25 cellular contexts compared by ENCODE assay signal in genomic region chr17:47607481-47607880, GRCh38. TPM values are rescaled to one million over a fixed set of nuclear protein-coding genes. Genes with fewer than 3 reads are reported as not detected.
DNase-seq lines count a peak whose midpoint lies in the region; ATAC-seq, FAIRE-seq and TF ChIP-seq lines count a peak whose summit lies in the region.
"Had no signal": no experiment of that assay in that cellular context is flagged by ENCODE, and none has a peak within 500 bp of the region (broad histone marks: within the 10 kb centered on the region; RNA-seq: fewer than 3 reads in every experiment).

No MANE protein-coding gene starts in this region.

- H4K5ac ChIP-seq in IMR-90 (ENCODE audit: low read depth, low read length) = peak overlapping the region; percentile 29; the same call in 1 of the 2 replicates

- in situ Hi-C loops in IMR-90 (cut with MboI; ENCODE audit: low sequenced_read_pairs) (loop anchor here (25.0 kb wide), 1 partner anchor 445 kb away; no protein-coding TSS in a partner anchor), K562 (cut with MboI) (loop anchor here (25.0 kb wide), 1 partner anchor 620 kb away; the partner anchor contains the start of gene RPRML)

- H4K91ac ChIP-seq in IMR-90 (ENCODE audit: insufficient read depth, low read depth, low read length) = no peak overlapping the region

- BruUV-seq in IMR-90 (replicated peaks; lab: Mats Ljungman, UMichigan) (no TSS peak), K562 (replicated peaks; lab: Mats Ljungman, UMichigan) (no TSS peak)

- peaks cover 20 to 37% of the 10 kb centered on the region in 2 experiments for H3K79me1 ChIP-seq in IMR-90 (ENCODE audit: low read depth in 1 of 2, low read length in 2 of 2)

- TF ChIP-seq POLR2A in IMR-90 (IDR thresholded peaks at IDR 0.05; ENCODE audit: low read depth, low read length) = no peak
- no peak for TF ChIP-seq POLR2A in K562 (conservative IDR thresholded peaks at IDR 0.05)

- H3K56ac ChIP-seq in IMR-90 (ENCODE audit: extremely low read depth, insufficient read depth, low read length) = no peak overlapping the region

- H2AK9ac ChIP-seq in IMR-90 (replicated peaks; ENCODE audit: low read depth, low read length, poor library complexity) = no peak overlapping the region

- no peak overlapping the region for H3K14ac ChIP-seq in IMR-90 (replicated peaks; ENCODE audit: low read depth, low read length)

- H3K36me3 ChIP-seq in IMR-90 (ENCODE audit: control insufficient read depth, insufficient read depth, low read length) = peaks cover 21% of the 10 kb centered on the region
- peaks cover 64% of the 10 kb centered on the region for H3K36me3 ChIP-seq in K562 (ENCODE audit: control insufficient read depth, insufficient read depth, low read length)

- no peaks in the 10 kb centered on the region for H3K4me1 Mint-ChIP-seq in activated naive CD8-positive, alpha-beta T cell (ENCODE audit: low read depth)
- H3K4me1 Mint-ChIP-seq in activated naive CD8-positive, alpha-beta T cell treated with anti-CD3 and anti-CD28 coated beads for 36 hours = no peaks in the 10 kb centered on the region
- peaks cover 22% of the 10 kb centered on the region for H3K4me1 Mint-ChIP-seq in type B pancreatic cell (ENCODE audit: unreplicated experiment)
- H3K4me1 Mint-ChIP-seq: T-cell had no signal

- H4K8ac ChIP-seq in IMR-90 (ENCODE audit: low read depth in 2 of 2, low read length in 2 of 2) = no peak overlapping the region

- H3K27me3 ChIP-seq in IMR-90 (ENCODE audit: control insufficient read depth, insufficient read depth, low read length) = no peaks in the 10 kb centered on the region
- H3K27me3 ChIP-seq in K562 (ENCODE audit: control insufficient read depth in 2 of 2, insufficient read depth in 2 of 2, low read length in 2 of 2) = no peaks in the 10 kb centered on the region
- H3K27me3 ChIP-seq: esophagus squamous epithelium, testis had no signal

- ATAC-seq in IMR-90 (ENCODE audit: low read depth) = no peak
- ATAC-seq in K562 = no peak
- no peak for ATAC-seq in GM21619 (IDR thresholded peaks at IDR 0.05; ENCODE audit: unreplicated experiment)
- ATAC-seq in GM19467 (IDR thresholded peaks at IDR 0.05; ENCODE audit: unreplicated experiment) = no peak
- ATAC-seq: left cardiac atrium, sciatic nerve, T-cell had no signal

- TF ChIP-seq RAD21 in IMR-90 (IDR thresholded peaks at IDR 0.05; ENCODE audit: low read length) = no peak
- no peak for TF ChIP-seq RAD21 in K562 (CRISPR knock-in tag; conservative IDR thresholded peaks at IDR 0.05 in 1 of 2, IDR thresholded peaks at IDR 0.05 in 1 of 2)

- H3K27ac Mint-ChIP-seq in activated naive CD8-positive, alpha-beta T cell = peak overlapping the region; percentile 72
- no peak overlapping the region for H3K27ac Mint-ChIP-seq in activated naive CD8-positive, alpha-beta T cell treated with anti-CD3 and anti-CD28 coated beads for 36 hours
- H3K27ac Mint-ChIP-seq in type B pancreatic cell = peak overlapping the region; percentile 63
- H3K27ac Mint-ChIP-seq: progenitor cell of endocrine pancreas had no signal

- H3K36me3 Mint-ChIP-seq in activated naive CD8-positive, alpha-beta T cell = peaks cover 9% of the 10 kb centered on the region
- H3K36me3 Mint-ChIP-seq in activated naive CD8-positive, alpha-beta T cell treated with anti-CD3 and anti-CD28 coated beads for 36 hours = peaks cover 14% of the 10 kb centered on the region
- peaks cover 39% of the 10 kb centered on the region for H3K36me3 Mint-ChIP-seq in type B pancreatic cell

- no peak overlapping the region; the same call in 1 of the 2 replicates for H2BK20ac ChIP-seq in IMR-90 (ENCODE audit: low read depth, low read length)

- H3K4me3 ChIP-seq in IMR-90 (ENCODE audit: insufficient read depth, low read depth, low read length) (no peak overlapping the region), K562 (no peak overlapping the region)
- H3K4me3 ChIP-seq: esophagus squamous epithelium, testis had no signal

- TF ChIP-seq CTCF in IMR-90 (conservative IDR thresholded peaks at IDR 0.05; ENCODE audit: low read depth, low read length) = no peak
- no peak for TF ChIP-seq CTCF in K562 (IDR thresholded peaks at IDR 0.05 in 2 of 3, conservative IDR thresholded peaks at IDR 0.05 in 1 of 3; ENCODE audit: insufficient read depth in 2 of 3, low read depth in 1 of 3, low read length in 3 of 3)
- TF ChIP-seq CTCF in type B pancreatic cell (conservative IDR thresholded peaks at IDR 0.05) = no peak

- no peak overlapping the region for H3K23ac ChIP-seq in IMR-90 (ENCODE audit: low read depth, low read length)

- H2BK120ac ChIP-seq in IMR-90 (ENCODE audit: low read depth, low read length) = no peak overlapping the region

- dilution Hi-C loops in IMR-90 (cut with HindIII; ENCODE audit: low sequenced_read_pairs, unreplicated experiment) = no loop called here

- DNase-seq in activated naive CD8-positive, alpha-beta T cell treated with anti-CD3 and anti-CD28 coated beads for 36 hours = no peak
- DNase-seq in IMR-90 (no peak), K562 (ENCODE audit: extremely low read depth in 1 of 4, low spot score in 3 of 4) (no peak), type B pancreatic cell (ENCODE audit: extremely low spot score, unreplicated experiment) (no peak)
- DNase-seq: activated CD4-positive, CD25-positive, alpha-beta regulatory T cell treated with anti-CD3 and anti-CD28 coated beads, Interleukin-2, amount 50 U/mL, for 72 hours; DMS 273 treated with DMSO at 0.1 percent for 48 hours; EL; esophagus squamous epithelium; foreskin melanocyte; left cardiac atrium; NCI-H1417 treated with DMSO at 0.1 percent for 48 hours; NCI-H774; stimulated activated CD4-positive, alpha-beta T cell treated with anti-CD3 and anti-CD28 coated beads, Interleukin-12 subunit alpha, Interleukin-12 subunit beta, amount 100 ng/mL, for 4 hours; stimulated activated CD4-positive, alpha-beta T cell treated with anti-CD3 and anti-CD28 coated beads, Interleukin-4, amount 100 ng/mL, for 1 hour; T-cell; testis had no signal

- POLR2A ChIA-PET in IMR-90 (lab: Charles Lee; ENCODE audit: unreplicated experiment) (no interaction called here), K562 (lab: Yijun Ruan, JAX) (interaction anchor here (1.3 kb wide), 1 partner anchor 10 kb away, joined by 5 read pairs; no protein-coding TSS in a partner anchor)

- CTCF ChIA-PET in IMR-90 (lab: Yijun Ruan, JAX) (no interaction called here), K562 (lab: Yijun Ruan, JAX; ENCODE audit: low intra/inter-chr PET ratio) (no interaction called here)

- H3K9me1 ChIP-seq in IMR-90 (ENCODE audit: insufficient read depth, low read length) (peaks cover 6% of the 10 kb centered on the region; the same call in 1 of the 2 replicates), K562 (ENCODE audit: control insufficient read depth, insufficient read depth, low read length) (no peaks in the 10 kb centered on the region)

- TF ChIP-seq EP300 in K562 (IDR thresholded peaks at IDR 0.05; ENCODE audit: low read length) = no peak

- H3K4me1 ChIP-seq in IMR-90 (ENCODE audit: control insufficient read depth, insufficient read depth, low read length) = peaks cover 25% of the 10 kb centered on the region
- peaks cover 0 to 4% of the 10 kb centered on the region in 2 experiments; a peak in 3 of 5 replicates for H3K4me1 ChIP-seq in K562 (replicated peaks in 1 of 2; ENCODE audit: control insufficient read depth in 2 of 2, insufficient read depth in 2 of 2, low read length in 2 of 2)

- H3K4ac ChIP-seq in IMR-90 (ENCODE audit: low read depth, low read length) = no peak overlapping the region

- intact Hi-C loops in IMR-90 (cut with micrococcal nuclease) (no loop called here), K562 (cut with micrococcal nuclease) (no loop called here)

- H3K4me2 ChIP-seq in IMR-90 (ENCODE audit: low read depth, low read length) (no peak overlapping the region), K562 (ENCODE audit: insufficient read depth, low read length) (no peak overlapping the region)

- H3K27ac ChIP-seq in IMR-90 (ENCODE audit: insufficient read depth, low read length) (no peak overlapping the region), K562 (ENCODE audit: extremely low read depth, low read depth, low read length) (no peak overlapping the region)
- H3K27ac ChIP-seq: C4-2B, esophagus squamous epithelium, testis had no signal

- H3K27me3 Mint-ChIP-seq in activated naive CD8-positive, alpha-beta T cell = no peaks in the 10 kb centered on the region
- H3K27me3 Mint-ChIP-seq in activated naive CD8-positive, alpha-beta T cell treated with anti-CD3 and anti-CD28 coated beads for 36 hours = no peaks in the 10 kb centered on the region
- H3K27me3 Mint-ChIP-seq in type B pancreatic cell = no peaks in the 10 kb centered on the region
- H3K27me3 Mint-ChIP-seq: progenitor cell of endocrine pancreas, T-cell had no signal

- H3K79me2 ChIP-seq in K562 (ENCODE audit: control insufficient read depth, insufficient read depth, low read length) = no peaks in the 10 kb centered on the region

- no peak overlapping the region for H2BK15ac ChIP-seq in IMR-90 (ENCODE audit: low read depth, low read length)

- no peaks in the 10 kb centered on the region for H3K9me3 ChIP-seq in IMR-90 (ENCODE audit: control insufficient read depth, insufficient read depth, low read length)
- no peaks in the 10 kb centered on the region for H3K9me3 ChIP-seq in K562 (replicated peaks; ENCODE audit: control insufficient read depth, insufficient read depth, low read depth, low read length)
- H3K9me3 ChIP-seq: esophagus squamous epithelium, testis had no signal

- no peak overlapping the region for H2AK5ac ChIP-seq in IMR-90 (ENCODE audit: low read depth, low read length)

- no peak overlapping the region for H2AFZ ChIP-seq in IMR-90 (replicated peaks; ENCODE audit: low read length, poor library complexity)
- no peak overlapping the region for H2AFZ ChIP-seq in K562 (ENCODE audit: low read depth, low read length)

- H3K4me3 Mint-ChIP-seq in activated naive CD8-positive, alpha-beta T cell = no peak overlapping the region
- H3K4me3 Mint-ChIP-seq in activated naive CD8-positive, alpha-beta T cell treated with anti-CD3 and anti-CD28 coated beads for 36 hours = no peak overlapping the region
- H3K4me3 Mint-ChIP-seq in type B pancreatic cell = peak overlapping the region; percentile 4
- H3K4me3 Mint-ChIP-seq: T-cell had no signal

- H4K20me1 ChIP-seq in IMR-90 (ENCODE audit: insufficient read depth, low read length) = peaks cover 10% of the 10 kb centered on the region; the same call in 1 of the 2 replicates
- no peaks in the 10 kb centered on the region for H4K20me1 ChIP-seq in K562 (replicated peaks; ENCODE audit: control insufficient read depth, insufficient read depth, low read length)

- H3K9ac ChIP-seq in IMR-90 (ENCODE audit: low read depth, low read length) (no peak overlapping the region), K562 (ENCODE audit: insufficient read depth in 1 of 2, low read depth in 2 of 2, low read length in 2 of 2) (no peak overlapping the region)

- no peak for FAIRE-seq in K562 (lab: Jason Lieb, UNC)
- FAIRE-seq: endometrium, H54, urothelium cell line had no signal

- peak overlapping the region; percentile 31; the same call in 1 of the 2 replicates for H3K18ac ChIP-seq in IMR-90 (ENCODE audit: low read depth, low read length)

- no peaks in the 10 kb centered on the region for H3K9me3 Mint-ChIP-seq in activated naive CD8-positive, alpha-beta T cell (ENCODE audit: low read depth)
- no peaks in the 10 kb centered on the region for H3K9me3 Mint-ChIP-seq in activated naive CD8-positive, alpha-beta T cell treated with anti-CD3 and anti-CD28 coated beads for 36 hours
- no peaks in the 10 kb centered on the region for H3K9me3 Mint-ChIP-seq in type B pancreatic cell
- H3K9me3 Mint-ChIP-seq: T-cell had no signal

- no peak overlapping the region for H2BK5ac ChIP-seq in IMR-90 (ENCODE audit: low read depth, low read length, poor library complexity, severe bottlenecking)

- WGBS in IMR-90 (ENCODE audit: extremely low coverage in 2 of 2, insufficient read length in 1 of 2), 2 experiments = 88% methylated on average over 2 of the region's 3 CpGs; no CpG with 5 or more reads in 1 of the 2 experiments
- WGBS in K562 (ENCODE audit: insufficient coverage, low coverage, missing lambda C conversion rate) = 90% methylated on average over 3 of the region's 3 CpGs

RNA-seq across cellular contexts. Expression of gene KPNB1, which starts 42.2 kb away (rescaled TPM):
- 100 to 1,000 TPM; 886 to 911 TPM for total RNA-seq in activated naive CD8-positive, alpha-beta T cell treated with anti-CD3 and anti-CD28 coated beads for 36 hours
- total RNA-seq in IMR-90 (2012; rRNA removed) (659 and 1,082 TPM in 2 replicates), K562 (2014; rRNA removed) (271 and 293 TPM in 2 replicates), K562 (2014; rRNA removed; fragmentation: Illumina TruSeq; extraction: Trizol) (396 and 433 TPM in 2 replicates), K562 (2015; rRNA removed; fragmentation: Illumina TruSeq; extraction: Trizol) (339 and 354 TPM in 2 replicates), K562 (2021) (591 and 622 TPM in 2 replicates), type B pancreatic cell (ENCODE audit: low replicate concordance) (300 and 372 TPM in 2 replicates)
- polyA plus RNA-seq in IMR-90 (2012; rRNA removed) (191 and 206 TPM in 2 replicates), K562 (2011; rRNA removed) (331 and 369 TPM in 2 replicates), K562 (2014; fragmentation: Illumina TruSeq; extraction: Trizol) (515 and 528 TPM in 2 replicates), K562 (2014; fragmentation: Nextera tagmentation; extraction: Ambion mirVana) (100 to 1,000 TPM; 154 to 176 TPM), K562 (2014; rRNA removed) (271 and 316 TPM in 2 replicates)
- 78.7 and 81.9 TPM in 2 replicates for polyA plus RNA-seq in IMR-90 (2012; cell fraction: cytosol; rRNA removed)
- 66.4 and 160 TPM in 2 replicates for polyA plus RNA-seq in IMR-90 (2012; cell fraction: nucleus; rRNA removed; ENCODE audit: low replicate concordance)
- total RNA-seq in K562 (2011; cell fraction: chromatin; rRNA removed; ENCODE audit: low replicate concordance) = 346 and 425 TPM in 2 replicates
- 99.4 and 109 TPM in 2 replicates for total RNA-seq in K562 (2011; cell fraction: nucleolus; rRNA removed)
- 177 and 202 TPM in 2 replicates for total RNA-seq in K562 (2011; cell fraction: nucleoplasm; rRNA removed)
- polyA plus RNA-seq in K562 (2011; cell fraction: cytosol; rRNA removed) = 220 and 227 TPM in 2 replicates
- 164 and 211 TPM in 2 replicates for polyA plus RNA-seq in K562 (2011; cell fraction: nucleus; rRNA removed)
- polyA plus RNA-seq in K562 (2012) = 290 and 376 TPM in 2 replicates
- polyA minus RNA-seq in K562 (2011; rRNA and poly(A)+ RNA removed) = 493 and 515 TPM in 2 replicates
- 213 and 271 TPM in 2 replicates for polyA minus RNA-seq in K562 (2011; cell fraction: cytosol; rRNA and poly(A)+ RNA removed)
- 42.3 and 74.8 TPM in 2 replicates for polyA minus RNA-seq in K562 (2011; cell fraction: nucleus; rRNA and poly(A)+ RNA removed)
